Comparison of ENCODE assay signal across 2 cellular contexts in the genomic region with DNA sequence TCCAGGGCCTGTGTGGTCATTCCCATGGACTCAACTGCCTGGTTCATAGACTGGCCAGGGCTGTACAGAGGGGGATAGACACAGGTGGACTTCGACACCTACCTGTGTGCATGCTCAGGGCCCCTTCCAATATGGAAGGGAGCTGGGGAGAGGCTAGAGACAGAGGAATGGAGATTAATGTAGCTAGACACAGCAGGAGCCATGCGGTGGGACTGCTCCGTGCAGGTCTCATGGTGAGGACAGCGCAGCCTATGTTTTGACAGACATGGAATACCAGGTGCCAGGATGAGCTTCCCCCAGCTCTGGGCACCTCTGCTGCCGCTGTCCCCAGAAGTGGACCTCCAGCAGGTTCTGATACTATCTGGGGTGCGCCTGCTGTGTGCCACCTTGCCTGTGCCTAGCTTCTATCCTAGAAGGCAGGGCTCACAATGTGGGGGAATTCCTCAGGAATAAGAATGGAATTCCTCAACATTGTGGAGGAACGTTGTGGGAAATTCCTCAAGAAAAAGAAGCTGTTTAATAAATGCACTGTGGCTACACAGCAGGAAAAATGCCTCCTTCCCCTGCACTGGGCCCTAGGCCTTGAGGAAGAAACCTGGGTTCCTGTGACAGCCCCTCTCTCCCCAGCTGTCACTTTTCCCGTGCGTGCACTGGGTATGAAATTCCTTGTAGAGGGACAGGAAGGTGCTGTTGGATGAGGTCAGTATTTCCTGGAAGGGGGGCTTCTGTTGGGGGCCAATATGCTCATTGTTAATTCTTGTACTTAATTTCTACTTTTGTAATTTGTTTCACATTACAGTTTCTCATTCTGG.
TF ChIP-seq lines count a peak whose summit lies in the region.

No MANE protein-coding gene starts in this region.

TF ChIP-seq in IMR-90, 13 proteins besides CTCF, POLR2A, EP300 and RAD21:
- TF ChIP-seq MAFK (IDR thresholded peaks at IDR 0.05; ENCODE audit: low read depth, low read length) (no peak), FOS (IDR thresholded peaks at IDR 0.05; ENCODE audit: low read depth, low read length) (no peak), CEBPB (IDR thresholded peaks at IDR 0.05; ENCODE audit: low read depth, low read length) (no peak), CHD1 (IDR thresholded peaks at IDR 0.05; ENCODE audit: low read depth, low read length) (no peak), RFX5 (IDR thresholded peaks at IDR 0.05; ENCODE audit: low read depth, low read length) (no peak), MXI1 (IDR thresholded peaks at IDR 0.05; ENCODE audit: borderline replicate concordance, low read depth, low read length) (no peak), MAZ (IDR thresholded peaks at IDR 0.05; ENCODE audit: borderline replicate concordance, low read depth, low read length) (no peak), RCOR1 (IDR thresholded peaks at IDR 0.05; ENCODE audit: insufficient replicate concordance, low read length) (no peak), SMC3 (IDR thresholded peaks at IDR 0.05; ENCODE audit: low read depth, low read length) (no peak), NFE2L2 (IDR thresholded peaks at IDR 0.05; ENCODE audit: low read depth, low read length) (no peak), USF2 (IDR thresholded peaks at IDR 0.05; ENCODE audit: low read depth, low read length) (no peak), ELK1 (IDR thresholded peaks at IDR 0.05; ENCODE audit: borderline replicate concordance, low read depth, low read length) (no peak), BHLHE40 (IDR thresholded peaks at IDR 0.05; ENCODE audit: low read depth, low read length) (no peak)

TF ChIP-seq in liver, 16 proteins besides CTCF, POLR2A, EP300 and RAD21:
- TF ChIP-seq SP1 (IDR thresholded peaks at IDR 0.05) (no peak), HNF4G (IDR thresholded peaks at IDR 0.05) (no peak), REST (IDR thresholded peaks at IDR 0.05) (no peak), NR2F2 (IDR thresholded peaks at IDR 0.05) (no peak), GABPA (IDR thresholded peaks at IDR 0.05 in 1 of 2, conservative IDR thresholded peaks at IDR 0.05 in 1 of 2) (no peak), YY1 (IDR thresholded peaks at IDR 0.05) (no peak)
